ENCODE assay signal across 8 cellular contexts in genomic region chr11:235998-236773, GRCh38. TPM values are rescaled to one million over a fixed set of nuclear protein-coding genes. Genes with fewer than 3 reads are reported as not detected.
A peak's percentile ranks its signal among the peaks of the same experiment; 100 is the strongest.
DNase-seq lines count a peak whose midpoint lies in the region; ATAC-seq and TF ChIP-seq lines count a peak whose summit lies in the region.

Gene SIRT3, minus strand, starts transcription at chr11:236342. Its CDS starts 14 bp downstream, at chr11:236328.

- DNase-seq in AML-193 (lab: John Stamatoyannopoulos, UW), result peak; percentile 69 to 77
- peak; percentile 75 for DNase-seq in NCI-H460 (ENCODE audit: extremely low read depth, low read depth)
- DNase-seq in activated CD4-positive, alpha-beta T cell treated with anti-CD3 and anti-CD28 coated beads for 48 hours, result peak; percentile 83
- peak; percentile 89 for DNase-seq in colonic mucosa
- DNase-seq in left colon, result peak; percentile 88
- DNase-seq in stimulated activated CD4-positive, alpha-beta T cell treated with anti-CD3 and anti-CD28 coated beads, Interleukin-1b, Interleukin-23, amount 100 ng/mL, for 48 hours, result peak; percentile 84

- TF ChIP-seq CTCF in colonic mucosa (IDR thresholded peaks at IDR 0.05), result no peak

- no peaks in the 10 kb centered on the region for H3K36me3 ChIP-seq in colonic mucosa

- intact Hi-C loops in colonic mucosa (cut with DNase I), result loop anchor here (5.0 kb wide), 1 partner anchor 126 kb away; no protein-coding TSS in a partner anchor
- intact Hi-C loops in left colon (cut with DNase I, micrococcal nuclease), result no loop called here

- H3K9me3 ChIP-seq in colonic mucosa, result no peaks in the 10 kb centered on the region

- H3K9ac ChIP-seq in colonic mucosa (ENCODE audit: low read depth in 2 of 2, low read length in 2 of 2), result peak within 1 kb of the TSS; percentile 83 to 98

- peaks cover 7% of the 10 kb centered on the region for H3K4me1 ChIP-seq in colonic mucosa

- H3K4me3 ChIP-seq in colonic mucosa, result peak within 1 kb of the TSS; percentile 96

- ATAC-seq in GM19035 (IDR thresholded peaks at IDR 0.05; ENCODE audit: unreplicated experiment) (peak; percentile 75), HG03280 (IDR thresholded peaks at IDR 0.05; ENCODE audit: unreplicated experiment) (peak; percentile 75), left colon (peak; percentile 91)

- H3K27ac ChIP-seq in colonic mucosa, result peak within 1 kb of the TSS; percentile 95

- no peaks in the 10 kb centered on the region for H3K27me3 ChIP-seq in colonic mucosa

RNA-seq across cellular contexts. Expression of gene SIRT3, which starts in this region (rescaled TPM):
- total RNA-seq in NCI-H460 (2014; rRNA removed; shearing (Covaris generic)), result 9.8 and 11.0 TPM in 2 replicates
- polyA plus RNA-seq in NCI-H460 (2014; cell fraction: nucleus; rRNA removed), result 6.0 and 38.3 TPM in 2 replicates
- total RNA-seq in colonic mucosa (10 to 100 TPM; 15.1 to 16.9 TPM), left colon (10 to 100 TPM; 18.8 to 22.3 TPM)

Comparison
In these comparisons a context has a peak if more than half of its experiments do, and no peak if none do; other contexts are left out.
1. Peak in every context shown above with its lines: DNase-seq, ATAC-seq, H3K4me3 ChIP-seq and H3K27ac ChIP-seq.